ENCODE assay signal across 2 cellular contexts in genomic region chr12:100954118-100954517, GRCh38.
TF ChIP-seq lines count a peak whose summit lies in the region.

No MANE protein-coding gene starts in this region.

TF ChIP-seq in GM23338, 12 proteins besides CTCF, POLR2A, EP300 and RAD21:
- TF ChIP-seq ZNF114 (CRISPR knock-in tag; IDR thresholded peaks at IDR 0.05) (no peak), EZH2phosphoT487 (IDR thresholded peaks at IDR 0.05; ENCODE audit: unreplicated experiment) (no peak), STAT1 (IDR thresholded peaks at IDR 0.05; ENCODE audit: unreplicated experiment) (no peak), EZH2 (IDR thresholded peaks at IDR 0.05; ENCODE audit: low read depth, unreplicated experiment) (no peak), ETS1 (IDR thresholded peaks at IDR 0.05) (no peak), ZNF331 (CRISPR knock-in tag; IDR thresholded peaks at IDR 0.05; ENCODE audit: low read depth) (no peak), POLR2AphosphoS5 (IDR thresholded peaks at IDR 0.05; ENCODE audit: low read depth) (no peak), ZNF462 (CRISPR knock-in tag; IDR thresholded peaks at IDR 0.05) (no peak), REST (IDR thresholded peaks at IDR 0.05; ENCODE audit: unreplicated experiment) (no peak), JUNB (IDR thresholded peaks at IDR 0.05; ENCODE audit: unreplicated experiment) (no peak), NANOG (IDR thresholded peaks at IDR 0.05; ENCODE audit: borderline replicate concordance) (no peak), CREB1 (CRISPR knock-in tag; IDR thresholded peaks at IDR 0.05; ENCODE audit: low read depth) (no peak)

TF ChIP-seq in IMR-90, 13 proteins besides CTCF, POLR2A, EP300 and RAD21:
- TF ChIP-seq SMC3 (IDR thresholded peaks at IDR 0.05; ENCODE audit: low read depth, low read length) = no peak
